13 cellular contexts compared by ENCODE assay signal in genomic region chr5:160496334-160496733, GRCh38.
A peak's percentile ranks its signal among the peaks of the same experiment; 100 is the strongest.
DNase-seq lines count a peak whose midpoint lies in the region; ATAC-seq, FAIRE-seq and TF ChIP-seq lines count a peak whose summit lies in the region.
"Had no signal": no experiment of that assay in that cellular context is flagged by ENCODE, and none has a peak within 500 bp of the region (broad histone marks: within the 10 kb centered on the region; RNA-seq: fewer than 3 reads in every experiment).

No MANE protein-coding gene starts in this region.

- no peaks in the 10 kb centered on the region for H3K9me3 Mint-ChIP-seq in effector memory CD8-positive, alpha-beta T cell
- H3K9me3 Mint-ChIP-seq: CD4-positive, alpha-beta memory T cell; naive thymus-derived CD8-positive, alpha-beta T cell had no signal

- peak; percentile 56 for FAIRE-seq in GM12892 (lab: Jason Lieb, UNC)
- FAIRE-seq: G401.6 had no signal

- peak; percentile 60 for ATAC-seq in GM18907 (IDR thresholded peaks at IDR 0.05; ENCODE audit: unreplicated experiment)
- ATAC-seq in HG02610 (IDR thresholded peaks at IDR 0.05; ENCODE audit: unreplicated experiment) = peak; percentile 68
- peak; percentile 55 for ATAC-seq in HG03565 (IDR thresholded peaks at IDR 0.05; ENCODE audit: unreplicated experiment)
- ATAC-seq in effector memory CD8-positive, alpha-beta T cell (replicated peaks) = no peak
- ATAC-seq in HG03175 (IDR thresholded peaks at IDR 0.05; ENCODE audit: unreplicated experiment) = no peak
- ATAC-seq in sciatic nerve = no peak
- ATAC-seq: naive thymus-derived CD8-positive, alpha-beta T cell had no signal

- H3K4me1 Mint-ChIP-seq in effector memory CD8-positive, alpha-beta T cell (ENCODE audit: low read depth in 2 of 2) = peaks cover 0 to 5% of the 10 kb centered on the region in 2 donors
- H3K4me1 Mint-ChIP-seq: naive thymus-derived CD8-positive, alpha-beta T cell had no signal

- no peak overlapping the region for H3K27ac Mint-ChIP-seq in effector memory CD8-positive, alpha-beta T cell
- H3K27ac Mint-ChIP-seq: CD4-positive, alpha-beta memory T cell; naive thymus-derived CD8-positive, alpha-beta T cell had no signal

- no peaks in the 10 kb centered on the region for H3K36me3 Mint-ChIP-seq in effector memory CD8-positive, alpha-beta T cell (ENCODE audit: insufficient read depth)
- H3K36me3 Mint-ChIP-seq: CD4-positive, alpha-beta memory T cell; naive thymus-derived CD8-positive, alpha-beta T cell had no signal

- intact Hi-C loops in sciatic nerve (cut with DNase I) = no loop called here

- H3K27me3 Mint-ChIP-seq in effector memory CD8-positive, alpha-beta T cell = no peaks in the 10 kb centered on the region
- H3K27me3 Mint-ChIP-seq: CD4-positive, alpha-beta memory T cell had no signal

- DNase-seq in GM12892 (ENCODE audit: insufficient read length) (no peak), sciatic nerve (ENCODE audit: low spot score) (no peak), midbrain (lab: John Stamatoyannopoulos, UW) (no peak)
- DNase-seq in effector memory CD8-positive, alpha-beta T cell = no peak
- DNase-seq: CD4-positive, alpha-beta memory T cell; naive thymus-derived CD8-positive, alpha-beta T cell; NCI-H1105 treated with DMSO at 0.1 percent for 48 hours; NCI-H510A had no signal

- H3K4me3 Mint-ChIP-seq in effector memory CD8-positive, alpha-beta T cell = no peak overlapping the region
- H3K4me3 Mint-ChIP-seq: CD4-positive, alpha-beta memory T cell; naive thymus-derived CD8-positive, alpha-beta T cell had no signal

- no peak for TF ChIP-seq POLR2A in GM12892 (IDR thresholded peaks at IDR 0.05; ENCODE audit: low read depth, low read length)

Comparison
In these comparisons a context has a peak if more than half of its experiments do, and no peak if none do; other contexts are left out.
1. ATAC-seq: peak in GM18907 (single experiment), HG02610 (single experiment) and HG03565 (single experiment); none in effector memory CD8-positive, alpha-beta T cell (single experiment), HG03175 (single experiment) and sciatic nerve (single experiment).